Comparison of ENCODE assay signal across 8 cellular contexts in the genomic region with DNA sequence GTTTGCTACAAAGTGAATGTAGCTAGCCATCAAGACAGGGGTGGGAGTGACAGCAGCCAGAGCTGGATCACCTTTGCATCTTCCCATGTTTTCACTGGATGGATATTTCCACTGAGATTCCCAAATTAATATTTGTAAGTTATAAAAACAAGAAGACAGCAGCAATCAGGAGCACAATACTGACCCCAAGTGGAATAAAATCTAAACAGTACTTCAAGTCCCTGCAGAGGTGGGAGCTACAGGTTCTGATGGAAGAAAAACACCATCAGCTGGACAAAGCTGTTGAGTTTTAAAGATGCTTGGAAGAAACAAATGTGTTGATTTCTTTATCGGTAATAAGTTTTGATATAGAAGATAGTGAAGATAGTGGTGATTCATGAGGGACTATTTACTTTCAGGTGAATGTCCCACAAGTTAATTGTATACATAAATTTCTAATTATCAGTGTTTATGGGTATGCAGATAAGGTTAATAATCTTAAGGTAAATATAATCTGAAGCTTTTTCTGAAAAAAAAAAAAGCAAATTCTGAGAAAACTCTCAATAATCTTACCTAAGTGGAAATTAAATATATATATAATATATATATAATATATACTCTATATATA.
A peak's percentile ranks its signal among the peaks of the same experiment; 100 is the strongest.
DNase-seq lines count a peak whose midpoint lies in the region; ATAC-seq, FAIRE-seq and TF ChIP-seq lines count a peak whose summit lies in the region.

No MANE protein-coding gene starts in this region.

- TF ChIP-seq CTCF in AG04449 (IDR thresholded peaks at IDR 0.05; ENCODE audit: insufficient read depth, low read length, missing control alignments) (peak; percentile 9), WTC11 (IDR thresholded peaks at IDR 0.05) (no peak), uterus (IDR thresholded peaks at IDR 0.05) (peak; percentile 36 to 45 (median 43))

- CTCF ChIA-PET in AG04449 (lab: Yijun Ruan, JAX), result interaction anchor here (0.7 to 5.5 kb wide), 14 partner anchors 10 to 798 kb away, joined by 3 to 28 read pairs (median 4); no protein-coding TSS in a partner anchor
- CTCF ChIA-PET in WTC11 (lab: Charles Lee), result interaction anchor here (0.6 to 1.8 kb wide), 14 partner anchors 8 to 358 kb away, joined by 3 to 10 read pairs (median 4); no protein-coding TSS in a partner anchor

- no peak overlapping the region for H3K27ac ChIP-seq in uterus

- no peak overlapping the region for H3K4me3 Mint-ChIP-seq in WTC11
- H3K4me3 Mint-ChIP-seq in stimulated activated effector memory CD8-positive, alpha-beta T cell treated with anti-CD3 and anti-CD28 coated beads, Interleukin-12 subunit alpha, Interleukin-12 subunit beta, amount 100 ng/mL, for 72 hours, result no peak overlapping the region

- ATAC-seq in WTC11 (peak; percentile 38), HG03342 (IDR thresholded peaks at IDR 0.05; ENCODE audit: unreplicated experiment) (no peak)
- ATAC-seq in stimulated activated effector memory CD8-positive, alpha-beta T cell treated with anti-CD3 and anti-CD28 coated beads, Interleukin-12 subunit alpha, Interleukin-12 subunit beta, amount 100 ng/mL, for 72 hours, result no peak

- 0 out of 2 replicates have a peak, but pooled peaks cover under 1% of the 10 kb centered on the region for H3K27me3 Mint-ChIP-seq in WTC11 (ENCODE audit: low read depth)

- H3K4me1 ChIP-seq in uterus, result no peaks in the 10 kb centered on the region

- FAIRE-seq in HTR-8/SVneo (lab: Jason Lieb, UNC), result no peak

- no peak overlapping the region for H3K27ac Mint-ChIP-seq in WTC11
- no peak overlapping the region for H3K27ac Mint-ChIP-seq in stimulated activated effector memory CD8-positive, alpha-beta T cell treated with anti-CD3 and anti-CD28 coated beads, Interleukin-12 subunit alpha, Interleukin-12 subunit beta, amount 100 ng/mL, for 72 hours

- POLR2A ChIA-PET in AG04449 (lab: Yijun Ruan, JAX), result no interaction called here
- POLR2A ChIA-PET in WTC11 (lab: Charles Lee), result no interaction called here

- H3K9me3 Mint-ChIP-seq in WTC11, result no peaks in the 10 kb centered on the region; the same call in 1 of the 2 replicates
- H3K9me3 Mint-ChIP-seq in stimulated activated effector memory CD8-positive, alpha-beta T cell treated with anti-CD3 and anti-CD28 coated beads, Interleukin-12 subunit alpha, Interleukin-12 subunit beta, amount 100 ng/mL, for 72 hours, result no peaks in the 10 kb centered on the region

- DNase-seq in AG04449 (ENCODE audit: low read depth, low spot score) (no peak), HTR-8/SVneo (ENCODE audit: insufficient read length, low spot score) (peak; percentile 7), WTC11 (ENCODE audit: low spot score) (no peak), inferior parietal cortex (ENCODE audit: extremely low spot score) (peak; percentile 77), uterus (no peak), posterior vena cava (ENCODE audit: low spot score) (no peak)
- DNase-seq in stimulated activated effector memory CD8-positive, alpha-beta T cell treated with anti-CD3 and anti-CD28 coated beads, Interleukin-12 subunit alpha, Interleukin-12 subunit beta, amount 100 ng/mL, for 72 hours (ENCODE audit: low spot score in 2 of 2), result no peak

- TF ChIP-seq POLR2A in uterus (IDR thresholded peaks at IDR 0.05), result no peak

- H3K4me1 Mint-ChIP-seq in WTC11, result peaks cover 5% of the 10 kb centered on the region
- no peaks in the 10 kb centered on the region for H3K4me1 Mint-ChIP-seq in stimulated activated effector memory CD8-positive, alpha-beta T cell treated with anti-CD3 and anti-CD28 coated beads, Interleukin-12 subunit alpha, Interleukin-12 subunit beta, amount 100 ng/mL, for 72 hours

- H3K36me3 Mint-ChIP-seq in WTC11, result no peaks in the 10 kb centered on the region
- no peaks in the 10 kb centered on the region for H3K36me3 Mint-ChIP-seq in stimulated activated effector memory CD8-positive, alpha-beta T cell treated with anti-CD3 and anti-CD28 coated beads, Interleukin-12 subunit alpha, Interleukin-12 subunit beta, amount 100 ng/mL, for 72 hours

- H3K4me3 ChIP-seq in AG04449 (ENCODE audit: low read depth, low read length) (no peak overlapping the region), uterus (no peak overlapping the region)

- H3K36me3 ChIP-seq in uterus, result no peaks in the 10 kb centered on the region

- H3K27me3 ChIP-seq in uterus, result no peaks in the 10 kb centered on the region

- intact Hi-C loops in uterus (cut with DNase I; ENCODE audit: low total_unique reads) (no loop called here), posterior vena cava (cut with DNase I) (no loop called here)

- no peaks in the 10 kb centered on the region for H3K9me3 ChIP-seq in uterus

TF ChIP-seq in WTC11, 78 proteins besides CTCF, POLR2A, EP300 and RAD21:
- TF ChIP-seq ATF1 (CRISPR knock-in tag; IDR thresholded peaks at IDR 0.05), result no peak
- TF ChIP-seq, protein P1, sequence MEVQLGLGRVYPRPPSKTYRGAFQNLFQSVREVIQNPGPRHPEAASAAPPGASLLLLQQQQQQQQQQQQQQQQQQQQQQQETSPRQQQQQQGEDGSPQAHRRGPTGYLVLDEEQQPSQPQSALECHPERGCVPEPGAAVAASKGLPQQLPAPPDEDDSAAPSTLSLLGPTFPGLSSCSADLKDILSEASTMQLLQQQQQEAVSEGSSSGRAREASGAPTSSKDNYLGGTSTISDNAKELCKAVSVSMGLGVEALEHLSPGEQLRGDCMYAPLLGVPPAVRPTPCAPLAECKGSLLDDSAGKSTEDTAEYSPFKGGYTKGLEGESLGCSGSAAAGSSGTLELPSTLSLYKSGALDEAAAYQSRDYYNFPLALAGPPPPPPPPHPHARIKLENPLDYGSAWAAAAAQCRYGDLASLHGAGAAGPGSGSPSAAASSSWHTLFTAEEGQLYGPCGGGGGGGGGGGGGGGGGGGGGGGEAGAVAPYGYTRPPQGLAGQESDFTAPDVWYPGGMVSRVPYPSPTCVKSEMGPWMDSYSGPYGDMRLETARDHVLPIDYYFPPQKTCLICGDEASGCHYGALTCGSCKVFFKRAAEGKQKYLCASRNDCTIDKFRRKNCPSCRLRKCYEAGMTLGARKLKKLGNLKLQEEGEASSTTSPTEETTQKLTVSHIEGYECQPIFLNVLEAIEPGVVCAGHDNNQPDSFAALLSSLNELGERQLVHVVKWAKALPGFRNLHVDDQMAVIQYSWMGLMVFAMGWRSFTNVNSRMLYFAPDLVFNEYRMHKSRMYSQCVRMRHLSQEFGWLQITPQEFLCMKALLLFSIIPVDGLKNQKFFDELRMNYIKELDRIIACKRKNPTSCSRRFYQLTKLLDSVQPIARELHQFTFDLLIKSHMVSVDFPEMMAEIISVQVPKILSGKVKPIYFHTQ (CRISPR knock-in tag; IDR thresholded peaks at IDR 0.05), result no peak
- TF ChIP-seq, protein P2, sequence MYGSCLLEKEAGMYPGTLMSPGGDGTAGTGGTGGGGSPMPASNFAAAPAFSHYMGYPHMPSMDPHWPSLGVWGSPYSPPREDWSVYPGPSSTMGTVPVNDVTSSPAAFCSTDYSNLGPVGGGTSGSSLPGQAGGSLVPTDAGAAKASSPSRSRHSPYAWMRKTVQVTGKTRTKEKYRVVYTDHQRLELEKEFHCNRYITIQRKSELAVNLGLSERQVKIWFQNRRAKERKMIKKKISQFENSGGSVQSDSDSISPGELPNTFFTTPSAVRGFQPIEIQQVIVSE (CRISPR knock-in tag; IDR thresholded peaks at IDR 0.05; ENCODE audit: borderline replicate concordance), result no peak
- TF ChIP-seq JUN (CRISPR knock-in tag; IDR thresholded peaks at IDR 0.05), result no peak
- no peak for TF ChIP-seq ELF4 (CRISPR knock-in tag; IDR thresholded peaks at IDR 0.05; ENCODE audit: low read depth)

Comparison
In these comparisons a context has a peak if more than half of its experiments do, and no peak if none do; other contexts are left out.
1. DNase-seq: peak in HTR-8/SVneo (single experiment) and inferior parietal cortex (single experiment); none in AG04449 (single experiment), WTC11 (single experiment), uterus (0 of 2), posterior vena cava (single experiment) and stimulated activated effector memory CD8-positive, alpha-beta T cell treated with anti-CD3 and anti-CD28 coated beads, Interleukin-12 subunit alpha, Interleukin-12 subunit beta, amount 100 ng/mL, for 72 hours (0 of 2).